ENCODE assay signal across 8 cellular contexts in the genomic region with DNA sequence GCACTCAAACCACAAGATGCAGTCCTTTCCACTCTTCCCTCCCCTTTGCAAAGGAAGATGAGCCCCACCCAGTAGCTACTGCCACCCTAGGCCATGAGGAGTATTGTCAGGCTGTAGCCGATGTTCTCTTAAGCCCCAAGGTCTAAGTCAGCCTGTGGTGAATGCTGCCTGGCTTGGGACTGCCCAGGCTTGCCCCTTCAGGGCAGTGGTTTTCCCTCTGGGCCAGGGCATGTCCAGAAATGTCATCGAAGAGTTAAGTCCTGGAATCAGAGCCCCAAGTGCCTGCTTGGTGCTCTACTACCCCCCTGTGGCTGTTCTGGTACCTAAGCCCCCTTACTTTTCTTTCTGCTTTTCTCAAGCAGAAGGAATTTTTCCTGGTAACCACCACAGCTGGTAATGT. TPM values are rescaled to one million over a fixed set of nuclear protein-coding genes. Genes with fewer than 3 reads are reported as not detected.
A peak's percentile ranks its signal among the peaks of the same experiment; 100 is the strongest.
DNase-seq lines count a peak whose midpoint lies in the region; ATAC-seq lines count a peak whose summit lies in the region.

No MANE protein-coding gene starts in this region.

- no peaks in the 10 kb centered on the region for H3K79me2 ChIP-seq in mesendoderm (ENCODE audit: control insufficient read depth, insufficient read depth, low read length)

- no peaks in the 10 kb centered on the region for H3K36me3 ChIP-seq in mesendoderm (ENCODE audit: control insufficient read depth, insufficient read depth, low read length)
- H3K36me3 ChIP-seq in CD4-positive, alpha-beta memory T cell (ENCODE audit: insufficient read depth, low read length) = no peaks in the 10 kb centered on the region

- H3K27me3 Mint-ChIP-seq in activated naive CD8-positive, alpha-beta T cell treated with anti-CD3 and anti-CD28 coated beads, Interleukin-2, amount 10 ng/mL, durations not matched to agents 7 days and 5 days = peaks cover 6% of the 10 kb centered on the region
- no peaks in the 10 kb centered on the region for H3K27me3 Mint-ChIP-seq in CD4-positive, alpha-beta memory T cell

- H3K23ac ChIP-seq in mesendoderm (ENCODE audit: low read length) = no peak overlapping the region

- peak overlapping the region; percentile 3 for H3K4me3 Mint-ChIP-seq in activated naive CD8-positive, alpha-beta T cell treated with anti-CD3 and anti-CD28 coated beads, Interleukin-2, amount 10 ng/mL, durations not matched to agents 7 days and 5 days
- no peak overlapping the region for H3K4me3 Mint-ChIP-seq in CD4-positive, alpha-beta memory T cell

- no peak overlapping the region for H3K9ac ChIP-seq in mesendoderm (ENCODE audit: low read length)

- no peak overlapping the region for H2BK15ac ChIP-seq in mesendoderm (replicated peaks; ENCODE audit: low read depth)

- no peaks in the 10 kb centered on the region for H3K27me3 ChIP-seq in mesendoderm (ENCODE audit: insufficient read depth, low read length, poor library complexity)
- H3K27me3 ChIP-seq in CD4-positive, alpha-beta memory T cell (ENCODE audit: insufficient read depth, low read length) = no peaks in the 10 kb centered on the region

- no peaks in the 10 kb centered on the region for H3K9me3 ChIP-seq in CD4-positive, alpha-beta memory T cell (ENCODE audit: control insufficient read depth in 1 of 2, low read length in 2 of 2)

- DNase-seq in Daoy (ENCODE audit: low read depth) = peak; percentile 3
- DNase-seq in activated naive CD8-positive, alpha-beta T cell treated with anti-CD3 and anti-CD28 coated beads, Interleukin-2, amount 10 ng/mL, durations not matched to agents 7 days and 5 days = peak; percentile 43
- peak; percentile 79 for DNase-seq in mesendoderm
- no peak for DNase-seq in stimulated activated CD4-positive, alpha-beta T cell treated with anti-CD3 and anti-CD28 coated beads, Interleukin-4, amount 100 ng/mL, for 24 hours
- DNase-seq in NOMO-1 treated with dmso at 0.1 percent for 144 hours (lab: John Stamatoyannopoulos, UW; ENCODE audit: unreplicated experiment) = no peak
- DNase-seq in CD4-positive, alpha-beta memory T cell = no peak

- intact Hi-C loops in CD4-positive, alpha-beta memory T cell (cut with micrococcal nuclease) = no loop called here

- ATAC-seq in GM19395 (IDR thresholded peaks at IDR 0.05; ENCODE audit: unreplicated experiment) (peak; percentile 82), HG03442 (IDR thresholded peaks at IDR 0.05; ENCODE audit: unreplicated experiment) (peak; percentile 93)
- peak; percentile 78 for ATAC-seq in activated naive CD8-positive, alpha-beta T cell treated with anti-CD3 and anti-CD28 coated beads, Interleukin-2, amount 10 ng/mL, durations not matched to agents 7 days and 5 days (ENCODE audit: low read depth)

- WGBS in mesendoderm (ENCODE audit: extremely low coverage, insufficient coverage, low lambda C conversion rate) = no CpG with 5 or more reads among the region's 2 CpGs

- peak overlapping the region; percentile 30 for H3K56ac ChIP-seq in mesendoderm (ENCODE audit: low read length)

- CTCF ChIA-PET in CD4-positive, alpha-beta memory T cell (lab: Charles Lee; ENCODE audit: partially characterized antibody) = interaction anchor here (0.7 to 1.3 kb wide), 2 partner anchors 9 to 68 kb away, joined by 3 read pairs; no protein-coding TSS in a partner anchor

- H3K4me1 ChIP-seq in mesendoderm (ENCODE audit: control insufficient read depth, low read depth, low read length) = no peaks in the 10 kb centered on the region
- no peaks in the 10 kb centered on the region for H3K4me1 ChIP-seq in CD4-positive, alpha-beta memory T cell (ENCODE audit: insufficient read depth, low read length)

- H2AK5ac ChIP-seq in mesendoderm (ENCODE audit: low read length) = no peak overlapping the region

- H3K9me3 Mint-ChIP-seq in activated naive CD8-positive, alpha-beta T cell treated with anti-CD3 and anti-CD28 coated beads, Interleukin-2, amount 10 ng/mL, durations not matched to agents 7 days and 5 days = peaks cover 1% of the 10 kb centered on the region
- H3K9me3 Mint-ChIP-seq in CD4-positive, alpha-beta memory T cell = peaks cover 0 to 9% (median under 1%) of the 10 kb centered on the region in 8 donors

- H3K4me1 Mint-ChIP-seq in activated naive CD8-positive, alpha-beta T cell treated with anti-CD3 and anti-CD28 coated beads, Interleukin-2, amount 10 ng/mL, durations not matched to agents 7 days and 5 days = peaks cover 3% of the 10 kb centered on the region
- H3K4me1 Mint-ChIP-seq in CD4-positive, alpha-beta memory T cell = no peaks in the 10 kb centered on the region

- no peaks in the 10 kb centered on the region for H3K79me1 ChIP-seq in mesendoderm (ENCODE audit: low read length)

- no peak overlapping the region for H4K8ac ChIP-seq in mesendoderm (ENCODE audit: low read depth, low read length)

- POLR2A ChIA-PET in activated naive CD8-positive, alpha-beta T cell treated with anti-CD3 and anti-CD28 coated beads, Interleukin-2, amount 10 ng/mL, durations not matched to agents 7 days and 5 days (lab: Charles Lee) = interaction anchor here (0.7 to 1.1 kb wide), 2 partner anchors 14 to 182 kb away, joined by 3 read pairs; partner anchors contain the start of gene ATP7A
- POLR2A ChIA-PET in CD4-positive, alpha-beta memory T cell (lab: Charles Lee; ENCODE audit: partially characterized antibody) = no interaction called here

- no peak overlapping the region for H3K4me2 ChIP-seq in mesendoderm (ENCODE audit: low read length)

- H4K5ac ChIP-seq in mesendoderm (ENCODE audit: low read length) = no peak overlapping the region

- peak overlapping the region; percentile 49 for H3K27ac Mint-ChIP-seq in activated naive CD8-positive, alpha-beta T cell treated with anti-CD3 and anti-CD28 coated beads, Interleukin-2, amount 10 ng/mL, durations not matched to agents 7 days and 5 days
- H3K27ac Mint-ChIP-seq in CD4-positive, alpha-beta memory T cell = no peak overlapping the region

- no peak overlapping the region for H3K4ac ChIP-seq in mesendoderm (ENCODE audit: low read depth, low read length)

- H2BK5ac ChIP-seq in mesendoderm (ENCODE audit: low read length) = no peak overlapping the region

- H3K4me3 ChIP-seq in mesendoderm (ENCODE audit: low read length) = no peak overlapping the region
- H3K4me3 ChIP-seq in CD4-positive, alpha-beta memory T cell (ENCODE audit: low read length in 2 of 2) = no peak overlapping the region

- H2BK120ac ChIP-seq in mesendoderm (ENCODE audit: low read depth, low read length) = no peak overlapping the region

- H3K18ac ChIP-seq in mesendoderm (ENCODE audit: low read length) = no peak overlapping the region

- H3K27ac ChIP-seq in mesendoderm (ENCODE audit: low read depth, low read length) = no peak overlapping the region
- no peak overlapping the region for H3K27ac ChIP-seq in CD4-positive, alpha-beta memory T cell (ENCODE audit: low read depth, low read length)

- H3K36me3 Mint-ChIP-seq in activated naive CD8-positive, alpha-beta T cell treated with anti-CD3 and anti-CD28 coated beads, Interleukin-2, amount 10 ng/mL, durations not matched to agents 7 days and 5 days = peaks cover 8% of the 10 kb centered on the region
- H3K36me3 Mint-ChIP-seq in CD4-positive, alpha-beta memory T cell = no peaks in the 10 kb centered on the region

RNA-seq across cellular contexts. Expression of gene PGK1, which starts 11.8 kb away (rescaled TPM):
- total RNA-seq in Daoy (2014; rRNA removed; shearing (Covaris generic)) = 282 and 355 TPM in 2 replicates
- 1,000 to 10,000 TPM; 1,159 to 1,213 TPM for total RNA-seq in activated naive CD8-positive, alpha-beta T cell treated with anti-CD3 and anti-CD28 coated beads, Interleukin-2, amount 10 ng/mL, durations not matched to agents 7 days and 5 days
- 194 TPM for polyA plus RNA-seq in mesendoderm (2013, experiment 1 of 2)
- polyA plus RNA-seq in mesendoderm (2013, experiment 2 of 2) = 199 TPM
- 100 to 1,000 TPM; 205 to 209 TPM for total RNA-seq in CD4-positive, alpha-beta memory T cell
- 100 to 1,000 TPM; 461 to 867 TPM for polyA plus RNA-seq in CD4-positive, alpha-beta memory T cell

RNA-seq across cellular contexts. Expression of gene TAF9B, which starts 47.2 kb away (rescaled TPM):
- total RNA-seq in Daoy (2014; rRNA removed; shearing (Covaris generic)) = 27.0 and 30.2 TPM in 2 replicates
- total RNA-seq in activated naive CD8-positive, alpha-beta T cell treated with anti-CD3 and anti-CD28 coated beads, Interleukin-2, amount 10 ng/mL, durations not matched to agents 7 days and 5 days = 10 to 100 TPM; 14.8 to 15.7 TPM
- 34.4 TPM for polyA plus RNA-seq in mesendoderm (2013, experiment 1 of 2)
- 33.7 TPM for polyA plus RNA-seq in mesendoderm (2013, experiment 2 of 2)
- total RNA-seq in CD4-positive, alpha-beta memory T cell = 10 to 100 TPM; 23.6 to 28.3 TPM
- polyA plus RNA-seq in CD4-positive, alpha-beta memory T cell = 10 to 100 TPM; 27.1 to 32.8 TPM

Comparison
In these comparisons a context has a peak if more than half of its experiments do, and no peak if none do; other contexts are left out.
1. DNase-seq: peak in Daoy (single experiment), activated naive CD8-positive, alpha-beta T cell treated with anti-CD3 and anti-CD28 coated beads, Interleukin-2, amount 10 ng/mL, durations not matched to agents 7 days and 5 days (single experiment) and mesendoderm (single experiment); none in stimulated activated CD4-positive, alpha-beta T cell treated with anti-CD3 and anti-CD28 coated beads, Interleukin-4, amount 100 ng/mL, for 24 hours (single experiment), NOMO-1 treated with dmso at 0.1 percent for 144 hours (single experiment) and CD4-positive, alpha-beta memory T cell (0 of 5).
2. Peak in every context shown above with its lines, with median percentiles within 50 percentile points of each other: ATAC-seq.